In the genomic region with DNA sequence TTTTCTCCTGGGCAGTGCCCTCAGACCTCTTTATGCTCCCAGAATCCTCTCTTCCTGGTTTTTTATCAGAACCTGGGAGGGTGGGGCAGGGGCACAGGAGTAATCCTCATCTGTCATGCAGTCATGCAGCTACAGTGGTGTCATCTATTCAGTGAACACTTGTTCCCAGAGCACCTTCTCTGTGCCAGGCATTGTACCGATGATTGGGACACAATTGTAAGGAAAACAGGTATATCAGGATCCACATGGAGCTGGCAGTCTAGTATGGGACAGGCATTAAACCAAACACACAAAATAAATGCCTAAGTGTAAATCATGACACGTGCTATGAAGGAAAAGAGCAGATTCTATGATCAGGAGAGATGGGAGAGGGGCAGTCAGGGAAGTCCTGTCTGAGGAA, we compare ENCODE assay signal across 3 cellular contexts.
"Had no signal": no experiment of that assay in that cellular context is flagged by ENCODE, and none has a peak within 500 bp of the region (broad histone marks: within the 10 kb centered on the region; RNA-seq: fewer than 3 reads in every experiment).

No MANE protein-coding gene starts in this region.

- ATAC-seq: HepG2, K562 had no signal

- H3K4me3 ChIP-seq: K562 had no signal

- DNase-seq: IMR-90 had no signal
